Comparison of ENCODE assay signal across 22 cellular contexts in genomic region chr2:10311736-10312135, GRCh38. TPM values are rescaled to one million over a fixed set of nuclear protein-coding genes. Genes with fewer than 3 reads are reported as not detected.
A peak's percentile ranks its signal among the peaks of the same experiment; 100 is the strongest.
DNase-seq lines count a peak whose midpoint lies in the region; ATAC-seq, FAIRE-seq and TF ChIP-seq lines count a peak whose summit lies in the region.
"Had no signal": no experiment of that assay in that cellular context is flagged by ENCODE, and none has a peak within 500 bp of the region (broad histone marks: within the 10 kb centered on the region; RNA-seq: fewer than 3 reads in every experiment).

No MANE protein-coding gene starts in this region.

- H2BK120ac ChIP-seq in H1 (replicated peaks; ENCODE audit: low read depth, low read length) = no peak overlapping the region

- DNase-seq in A549 (ENCODE audit: low read depth in 1 of 2, low spot score in 1 of 2) (no peak), GM12878 (ENCODE audit: low read depth, low spot score) (no peak), H1 (ENCODE audit: low read depth in 1 of 2, low spot score in 2 of 2) (no peak), suprapubic skin (ENCODE audit: low spot score in 2 of 2) (no peak), heart right ventricle (no peak)
- DNase-seq in activated CD8-positive, alpha-beta memory T cell treated with anti-CD3 and anti-CD28 coated beads, Interleukin-2, amount 50 U/mL, for 4 hours = no peak
- DNase-seq: 8988T; CD4-positive, CD25-positive, alpha-beta regulatory T cell; CD8-positive, alpha-beta memory T cell; DMS 273 treated with DMSO at 0.1 percent for 48 hours; DMS79; EL; GDM1; GM23248; H9 had no signal

- no peak overlapping the region for H2BK15ac ChIP-seq in H1 (ENCODE audit: low read length)

- no peak overlapping the region for H3K14ac ChIP-seq in H1 (ENCODE audit: insufficient read length)

- no peak overlapping the region for H3K4ac ChIP-seq in H1 (replicated peaks; ENCODE audit: insufficient read length, low read depth, low read length)

- FAIRE-seq in A549 (lab: Jason Lieb, UNC) = no peak
- no peak for FAIRE-seq in GM12878 (lab: Jason Lieb, UNC)
- FAIRE-seq in H1 (lab: Jason Lieb, UNC) = no peak
- FAIRE-seq: D721Med, GM12891, GM18507 had no signal

- in situ Hi-C loops in GM12878 (cut with MboI) = no loop called here

- H3K9me3 ChIP-seq in A549 (no peaks in the 10 kb centered on the region), HEK293 (ENCODE audit: control insufficient read depth, insufficient read depth, low read depth, low read length) (no peaks in the 10 kb centered on the region), GM12878 (replicated peaks; ENCODE audit: control insufficient read depth, insufficient read depth, low read length) (no peaks in the 10 kb centered on the region; the same call in 2 of the 3 replicates), H1 (ENCODE audit: insufficient read depth in 2 of 2, low read depth in 1 of 2, low read length in 1 of 2) (no peaks in the 10 kb centered on the region), suprapubic skin (no peaks in the 10 kb centered on the region), heart right ventricle (no peaks in the 10 kb centered on the region)

- H3K36me3 ChIP-seq in HEK293 (ENCODE audit: control insufficient read depth in 2 of 2, insufficient read depth in 1 of 2, low read length in 2 of 2) = peaks cover 0 to 12% of the 10 kb centered on the region in 2 experiments; a peak in 1 of 3 replicates
- H3K36me3 ChIP-seq in GM12878 (ENCODE audit: control insufficient read depth in 2 of 2, insufficient read depth in 2 of 2, low read length in 1 of 2) = no peaks in the 10 kb centered on the region
- no peaks in the 10 kb centered on the region; a peak in 1 of 8 replicates for H3K36me3 ChIP-seq in H1 (ENCODE audit: control insufficient read depth in 2 of 4, insufficient read depth in 4 of 4, low read length in 3 of 4)
- H3K36me3 ChIP-seq in suprapubic skin = no peaks in the 10 kb centered on the region
- no peaks in the 10 kb centered on the region for H3K36me3 ChIP-seq in heart right ventricle

- H3K27me3 ChIP-seq in GM12878 (replicated peaks in 1 of 2; ENCODE audit: control insufficient read depth in 2 of 2, insufficient read depth in 2 of 2, low read length in 1 of 2) (no peaks in the 10 kb centered on the region; a peak in 1 of 4 replicates), H1 (replicated peaks in 1 of 4; ENCODE audit: control insufficient read depth in 3 of 4, extremely low read depth in 1 of 4, insufficient read depth in 3 of 4, low read length in 3 of 4) (no peaks in the 10 kb centered on the region; a peak in 2 of 7 replicates), suprapubic skin (no peaks in the 10 kb centered on the region), heart right ventricle (no peaks in the 10 kb centered on the region)

- H2AFZ ChIP-seq in GM12878 (ENCODE audit: control insufficient read depth, low read depth, low read length) (no peak overlapping the region), H1 (ENCODE audit: low read length) (no peak overlapping the region)
- H2AFZ ChIP-seq: GM23248 had no signal

- H3K27ac ChIP-seq in A549 (no peak overlapping the region), HEK293 (ENCODE audit: extremely low read depth, low read depth, low read length) (no peak overlapping the region), GM12878 (ENCODE audit: control insufficient read depth, insufficient read depth) (no peak overlapping the region), H1 (ENCODE audit: low read depth, low read length) (no peak overlapping the region), suprapubic skin (no peak overlapping the region), heart right ventricle (no peak overlapping the region)
- H3K27ac ChIP-seq: C4-2B, GM23248 had no signal

- RAD21 ChIA-PET in GM12878 (lab: Charles Lee; ENCODE audit: unreplicated experiment) = no interaction called here

- no peak overlapping the region for H3K23ac ChIP-seq in H1 (ENCODE audit: insufficient read length)

- H4K8ac ChIP-seq in H1 (ENCODE audit: extremely low read depth, insufficient read depth, low read length) = no peak overlapping the region

- BruUV-seq in GM12878 (replicated peaks; lab: Mats Ljungman, UMichigan) = no TSS peak

- ATAC-seq in A549 = no peak
- no peak for ATAC-seq in GM12878
- ATAC-seq in GM19023 (IDR thresholded peaks at IDR 0.05; ENCODE audit: unreplicated experiment) = no peak
- ATAC-seq in heart right ventricle = no peak
- ATAC-seq: HCT116 had no signal

- TF ChIP-seq EP300 in A549 (IDR thresholded peaks at IDR 0.05) = no peak
- TF ChIP-seq EP300 in GM12878 (IDR thresholded peaks at IDR 0.05; ENCODE audit: borderline replicate concordance in 1 of 2, control insufficient read depth in 1 of 2, low read depth in 2 of 2, low read length in 2 of 2) = no peak
- no peak for TF ChIP-seq EP300 in H1 (IDR thresholded peaks at IDR 0.05; ENCODE audit: borderline replicate concordance in 1 of 2, low read depth in 2 of 2, low read length in 2 of 2)
- no peak for TF ChIP-seq EP300 in suprapubic skin (IDR thresholded peaks at IDR 0.05)

- H3K23me2 ChIP-seq in H1 (ENCODE audit: low read depth, low read length) = peaks cover 13% of the 10 kb centered on the region; the same call in 1 of the 2 replicates

- H4K20me1 ChIP-seq in GM12878 (ENCODE audit: control insufficient read depth, insufficient read depth) = no peaks in the 10 kb centered on the region
- H4K20me1 ChIP-seq in H1 (replicated peaks in 1 of 2; ENCODE audit: control insufficient read depth in 1 of 2, insufficient read depth in 2 of 2, low read length in 2 of 2) = peaks cover 0 to 11% of the 10 kb centered on the region in 2 experiments

- H3K79me1 ChIP-seq in H1 (ENCODE audit: low read depth, low read length) = 0 out of 2 replicates have a peak, but pooled peaks cover 3% of the 10 kb centered on the region

- H3K18ac ChIP-seq in H1 (ENCODE audit: extremely low read depth, low read length) = no peak overlapping the region

- H4K5ac ChIP-seq in H1 (ENCODE audit: insufficient read length, low read depth, low read length) = no peak overlapping the region

- H4K91ac ChIP-seq in H1 (replicated peaks; ENCODE audit: insufficient read length, low read length) = peak overlapping the region; percentile 32

- no peak overlapping the region for H2BK12ac ChIP-seq in H1 (ENCODE audit: low read depth, low read length)

- H2BK20ac ChIP-seq in H1 (ENCODE audit: low read length) = no peak overlapping the region

- TF ChIP-seq POLR2A in A549 (IDR thresholded peaks at IDR 0.05; ENCODE audit: low read length) (no peak), GM12878 (IDR thresholded peaks at IDR 0.05; ENCODE audit: low read depth, low read length) (no peak), H1 (IDR thresholded peaks at IDR 0.05; ENCODE audit: control extremely low read depth in 1 of 2, low read depth in 2 of 2, low read length in 2 of 2) (no peak), suprapubic skin (IDR thresholded peaks at IDR 0.05) (no peak)

- H3K79me2 ChIP-seq in GM12878 (ENCODE audit: control insufficient read depth, insufficient read depth, low read length) = no peaks in the 10 kb centered on the region
- H3K79me2 ChIP-seq in H1 (ENCODE audit: control insufficient read depth in 1 of 2, insufficient read depth in 2 of 2, low read length in 2 of 2) = no peaks in the 10 kb centered on the region; a peak in 1 of 4 replicates

- peaks cover 12% of the 10 kb centered on the region; the same call in 2 of the 3 replicates for H3K4me1 ChIP-seq in A549
- H3K4me1 ChIP-seq in HEK293 (ENCODE audit: control insufficient read depth, insufficient read depth, low read length) = no peaks in the 10 kb centered on the region
- H3K4me1 ChIP-seq in GM12878 (ENCODE audit: control insufficient read depth, insufficient read depth, low read length) = no peaks in the 10 kb centered on the region
- H3K4me1 ChIP-seq in H1 (replicated peaks in 1 of 4; ENCODE audit: control insufficient read depth in 3 of 4, insufficient read depth in 4 of 4, low read length in 3 of 4) = peaks cover 0 to under 1% (median 0%) of the 10 kb centered on the region in 4 experiments; a peak in 1 of 7 replicates
- peaks cover 4% of the 10 kb centered on the region for H3K4me1 ChIP-seq in suprapubic skin
- peaks cover 0 to 27% (median 15%) of the 10 kb centered on the region in 9 donors for H3K4me1 ChIP-seq in heart right ventricle

- 81% methylated on average over 4 of the region's 4 CpGs for WGBS in A549 (ENCODE audit: missing lambda C conversion rate)
- 46% methylated on average over 4 of the region's 4 CpGs for WGBS in GM12878 (ENCODE audit: insufficient coverage, insufficient replicate concordance, low lambda C conversion rate, missing lambda C conversion rate)
- WGBS in H1 (ENCODE audit: extremely low coverage in 1 of 2, insufficient coverage in 1 of 2, insufficient read length in 1 of 2, insufficient replicate concordance in 2 of 2, low coverage in 1 of 2, low lambda C conversion rate in 2 of 2, missing lambda C conversion rate in 1 of 2), 2 experiments = 92% methylated on average over 4 of the region's 4 CpGs; no CpG with 5 or more reads in 1 of the 2 experiments
- 72% methylated on average over 4 of the region's 4 CpGs for WGBS in suprapubic skin
- WGBS in heart right ventricle, 2 donors = 76 to 83% methylated on average over 4 of the region's 4 CpGs

- CTCF ChIA-PET in A549 (lab: Yijun Ruan, JAX) (interaction anchor here (1.2 to 1.8 kb wide), 5 partner anchors 10 to 169 kb away, joined by 3 to 6 read pairs (median 5); no protein-coding TSS in a partner anchor), HEK293 (lab: Yijun Ruan, JAX) (no interaction called here), GM12878 (lab: Yijun Ruan, JAX) (no interaction called here), H1 (lab: Charles Lee; ENCODE audit: partially characterized antibody) (interaction anchor here (0.8 to 1.4 kb wide), 2 partner anchors 16 to 53 kb away, joined by 3 read pairs; no protein-coding TSS in a partner anchor)

- no peak overlapping the region for H3K4me3 ChIP-seq in A549
- H3K4me3 ChIP-seq in HEK293 (ENCODE audit: low read depth, low read length) = no peak overlapping the region
- H3K4me3 ChIP-seq in GM12878 = no peak overlapping the region
- no peak overlapping the region for H3K4me3 ChIP-seq in H1 (ENCODE audit: extremely low read depth in 1 of 4, insufficient read depth in 2 of 4, low read depth in 3 of 4, low read length in 4 of 4)
- H3K4me3 ChIP-seq in suprapubic skin = no peak overlapping the region
- H3K4me3 ChIP-seq in heart right ventricle = no peak overlapping the region
- H3K4me3 ChIP-seq: GM23248 had no signal

- intact Hi-C loops in GM12878 (cut with micrococcal nuclease; ENCODE audit: unreplicated experiment) (no loop called here), heart right ventricle (cut with DNase I) (no loop called here)

- H2BK5ac ChIP-seq in H1 (ENCODE audit: low read depth, low read length) = no peak overlapping the region

- H2AK5ac ChIP-seq in H1 (ENCODE audit: low read depth, low read length) = peak overlapping the region; percentile 94

- POLR2A ChIA-PET in A549 (lab: Yijun Ruan, JAX) (no interaction called here), HEK293 (lab: Yijun Ruan, JAX) (no interaction called here), GM12878 (lab: Charles Lee) (no interaction called here), H1 (lab: Charles Lee; ENCODE audit: partially characterized antibody) (no interaction called here)

- TF ChIP-seq CTCF in A549 (IDR thresholded peaks at IDR 0.05) (no peak), HEK293 (tag by site-specific recombination; IDR thresholded peaks at IDR 0.05) (no peak), GM12878 (IDR thresholded peaks at IDR 0.05 in 2 of 3, conservative IDR thresholded peaks at IDR 0.05 in 1 of 3; ENCODE audit: control insufficient read depth in 2 of 3, extremely low read depth in 1 of 3, insufficient read depth in 1 of 3, low read depth in 3 of 3, low read length in 3 of 3) (no peak), H1 (IDR thresholded peaks at IDR 0.05; ENCODE audit: control extremely low read depth in 1 of 3, insufficient read depth in 1 of 3, low read depth in 1 of 3, low read length in 3 of 3) (no peak), suprapubic skin (IDR thresholded peaks at IDR 0.05) (no peak), heart right ventricle (IDR thresholded peaks at IDR 0.05) (no peak)

- SMC1A ChIA-PET in GM12878 (lab: Charles Lee; ENCODE audit: uncharacterized antibody, unreplicated experiment) = no interaction called here

- H3K4me2 ChIP-seq in A549 = no peak overlapping the region
- H3K4me2 ChIP-seq in GM12878 (ENCODE audit: control insufficient read depth, insufficient read depth) = no peak overlapping the region
- H3K4me2 ChIP-seq in H1 (ENCODE audit: insufficient read depth in 1 of 2, low read depth in 2 of 2, low read length in 2 of 2) = no peak overlapping the region

- peak overlapping the region; percentile 91 for H3K56ac ChIP-seq in H1 (replicated peaks; ENCODE audit: insufficient read length, low read depth, low read length)

- no peak overlapping the region for H3K9ac ChIP-seq in GM12878 (ENCODE audit: control insufficient read depth, insufficient read depth, low read length)
- H3K9ac ChIP-seq in H1 (replicated peaks in 1 of 4; ENCODE audit: extremely low read depth in 1 of 4, low read depth in 3 of 4, low read length in 3 of 4) = no peak overlapping the region
- H3K9ac ChIP-seq: GM23248 had no signal

- TF ChIP-seq RAD21 in A549 (conservative IDR thresholded peaks at IDR 0.05 in 1 of 2, IDR thresholded peaks at IDR 0.05 in 1 of 2) (no peak), GM12878 (IDR thresholded peaks at IDR 0.05; ENCODE audit: insufficient read depth, low read depth, low read length) (no peak), H1 (IDR thresholded peaks at IDR 0.05 in 1 of 2, conservative IDR thresholded peaks at IDR 0.05 in 1 of 2; ENCODE audit: low read depth in 2 of 2, low read length in 2 of 2) (no peak)

RNA-seq across cellular contexts. Expression of gene HPCAL1, which starts 9.0 kb away (rescaled TPM):
- 37.8 and 44.4 TPM in 2 replicates for polyA plus RNA-seq in A549 (2011; rRNA removed)
- 146 and 175 TPM in 2 replicates for polyA plus RNA-seq in A549 (2012; cell fraction: cytosol; rRNA removed)
- polyA plus RNA-seq in A549 (2012; cell fraction: nucleus; rRNA removed) = 151 and 164 TPM in 2 replicates
- polyA plus RNA-seq in A549 (2017; fragmentation: RNase III; extraction: RNeasy Plus Mini Kit Qiagen cat#74134 plus additional on column Dnase treatment) = 66.4 to 78.8 TPM (median 66.9 TPM) in 3 replicates
- polyA minus RNA-seq in A549 (2011; rRNA and poly(A)+ RNA removed) = 26.0 and 43.0 TPM in 2 replicates
- 12.7 and 16.1 TPM in 2 replicates for total RNA-seq in GM12878 (2013; cell fraction: nucleolus; rRNA removed)
- 7.4 and 8.1 TPM in 2 replicates for total RNA-seq in GM12878 (2014; rRNA removed)
- 2.1 and 3.0 TPM in 2 replicates for total RNA-seq in GM12878 (2014; rRNA removed; fragmentation: Illumina TruSeq; extraction: Trizol)
- 10.0 and 10.8 TPM in 2 replicates for total RNA-seq in GM12878 (2021)
- polyA plus RNA-seq in GM12878 (2011; ENCODE audit: low read depth) = 3.1 TPM
- polyA plus RNA-seq in GM12878 (2011; rRNA removed) = 6.8 and 12.8 TPM in 2 replicates
- 19.1 and 22.8 TPM in 2 replicates for polyA plus RNA-seq in GM12878 (2011; cell fraction: cytosol; rRNA removed)
- 26.8 and 28.8 TPM in 2 replicates for polyA plus RNA-seq in GM12878 (2011; cell fraction: nucleus; rRNA removed)
- polyA plus RNA-seq in GM12878 (2012) = 8.6 and 12.5 TPM in 2 replicates
- polyA plus RNA-seq in GM12878 (2014; fragmentation: Illumina TruSeq; extraction: Trizol) = 0.62 and 3.1 TPM in 2 replicates
- 1 to 10 TPM in 1 of 2 experiments, under 1 TPM in 1; 0.40 to 1.3 TPM for polyA plus RNA-seq in GM12878 (2014; fragmentation: Nextera tagmentation; extraction: Ambion mirVana)
- polyA plus RNA-seq in GM12878 (2014; rRNA removed) = 8.7 and 9.4 TPM in 2 replicates
- polyA plus RNA-seq in GM12878 (2016; fragmentation: Nextera tagmentation; extraction: Ambion mirVana) = 1 to 10 TPM; 7.8 to 8.6 TPM
- polyA minus RNA-seq in GM12878 (2011; rRNA and poly(A)+ RNA removed) = 8.8 and 9.0 TPM in 2 replicates
- 6.9 and 8.6 TPM in 2 replicates for polyA minus RNA-seq in GM12878 (2011; cell fraction: cytosol; rRNA and poly(A)+ RNA removed)
- 6.5 and 10.8 TPM in 2 replicates for polyA minus RNA-seq in GM12878 (2011; cell fraction: nucleus; rRNA and poly(A)+ RNA removed)
- total RNA-seq in H1 (2021; fragmentation: NEBNext Ultra II Directional; extraction: Animal tissue kit (Norgen Biotek cat#: 25700)) = 8.6 and 8.7 TPM in 2 replicates
- 5.8 and 11.5 TPM in 2 replicates for polyA plus RNA-seq in H1 (2011; rRNA removed)
- polyA plus RNA-seq in H1 (2011; cell fraction: cytosol; rRNA removed) = 5.9 TPM
- polyA plus RNA-seq in H1 (2011; cell fraction: nucleus; rRNA removed) = 9.7 TPM
- polyA plus RNA-seq in H1 (2012, experiment 1 of 2) = 4.4 to 8.2 TPM (median 6.6 TPM) in 4 replicates
- polyA plus RNA-seq in H1 (2012, experiment 2 of 2) = 6.9 TPM
- 7.8 TPM for polyA plus RNA-seq in H1 (2013, experiment 1 of 2)
- 8.1 TPM for polyA plus RNA-seq in H1 (2013, experiment 2 of 2)
- 2.1 and 2.6 TPM in 2 replicates for polyA minus RNA-seq in H1 (2011; rRNA and poly(A)+ RNA removed)
- polyA minus RNA-seq in H1 (2011; cell fraction: cytosol; rRNA and poly(A)+ RNA removed) = 4.3 TPM
- 3.9 TPM for polyA minus RNA-seq in H1 (2011; cell fraction: nucleus; rRNA and poly(A)+ RNA removed)
- total RNA-seq in suprapubic skin = 10 to 100 TPM; 27.7 to 40.7 (median 35.3) TPM
- 10 to 100 TPM; 15.8 to 49.2 (median 22.8) TPM for total RNA-seq in heart right ventricle
- polyA plus RNA-seq in heart right ventricle = 10 to 100 TPM; 31.8 to 46.4 TPM

Comparison
In these comparisons a context has a peak if more than half of its experiments do, and no peak if none do; other contexts are left out.
1. CTCF ChIA-PET loops: an anchor here in A549 (1.2 to 1.8 kb wide) and H1 (0.8 to 1.4 kb wide); none called in HEK293 and GM12878.